1 cellular context compared by ENCODE assay signal in the genomic region with DNA sequence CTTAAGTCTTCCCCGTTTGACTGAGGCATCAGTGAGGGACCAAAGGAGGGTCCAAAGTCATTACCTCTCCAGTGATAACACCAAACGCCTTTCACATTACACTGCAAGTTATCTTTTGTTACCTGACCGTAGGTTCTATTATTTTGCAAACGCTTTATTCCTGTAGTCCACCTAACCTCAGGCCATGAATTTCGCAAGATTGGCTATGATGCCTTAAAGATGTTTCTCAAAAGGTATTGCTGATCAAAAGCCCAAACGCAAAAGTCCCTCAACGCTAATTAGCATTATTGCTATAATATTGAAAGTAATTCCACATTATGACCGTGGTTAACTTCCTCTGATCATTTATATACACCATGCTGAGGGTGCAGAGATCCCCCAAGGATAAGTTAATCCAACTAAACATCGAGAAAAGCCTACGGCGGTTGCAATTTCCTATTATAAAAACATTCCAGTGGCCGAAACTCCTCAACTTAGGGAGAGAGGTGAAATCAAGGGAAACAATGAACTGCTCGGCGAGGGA.
TF ChIP-seq lines count a peak whose summit lies in the region.

No MANE protein-coding gene starts in this region.

TF ChIP-seq in K562, 482 proteins besides CTCF, POLR2A, EP300 and RAD21 (continued from another document):
- TF ChIP-seq, protein P1, sequence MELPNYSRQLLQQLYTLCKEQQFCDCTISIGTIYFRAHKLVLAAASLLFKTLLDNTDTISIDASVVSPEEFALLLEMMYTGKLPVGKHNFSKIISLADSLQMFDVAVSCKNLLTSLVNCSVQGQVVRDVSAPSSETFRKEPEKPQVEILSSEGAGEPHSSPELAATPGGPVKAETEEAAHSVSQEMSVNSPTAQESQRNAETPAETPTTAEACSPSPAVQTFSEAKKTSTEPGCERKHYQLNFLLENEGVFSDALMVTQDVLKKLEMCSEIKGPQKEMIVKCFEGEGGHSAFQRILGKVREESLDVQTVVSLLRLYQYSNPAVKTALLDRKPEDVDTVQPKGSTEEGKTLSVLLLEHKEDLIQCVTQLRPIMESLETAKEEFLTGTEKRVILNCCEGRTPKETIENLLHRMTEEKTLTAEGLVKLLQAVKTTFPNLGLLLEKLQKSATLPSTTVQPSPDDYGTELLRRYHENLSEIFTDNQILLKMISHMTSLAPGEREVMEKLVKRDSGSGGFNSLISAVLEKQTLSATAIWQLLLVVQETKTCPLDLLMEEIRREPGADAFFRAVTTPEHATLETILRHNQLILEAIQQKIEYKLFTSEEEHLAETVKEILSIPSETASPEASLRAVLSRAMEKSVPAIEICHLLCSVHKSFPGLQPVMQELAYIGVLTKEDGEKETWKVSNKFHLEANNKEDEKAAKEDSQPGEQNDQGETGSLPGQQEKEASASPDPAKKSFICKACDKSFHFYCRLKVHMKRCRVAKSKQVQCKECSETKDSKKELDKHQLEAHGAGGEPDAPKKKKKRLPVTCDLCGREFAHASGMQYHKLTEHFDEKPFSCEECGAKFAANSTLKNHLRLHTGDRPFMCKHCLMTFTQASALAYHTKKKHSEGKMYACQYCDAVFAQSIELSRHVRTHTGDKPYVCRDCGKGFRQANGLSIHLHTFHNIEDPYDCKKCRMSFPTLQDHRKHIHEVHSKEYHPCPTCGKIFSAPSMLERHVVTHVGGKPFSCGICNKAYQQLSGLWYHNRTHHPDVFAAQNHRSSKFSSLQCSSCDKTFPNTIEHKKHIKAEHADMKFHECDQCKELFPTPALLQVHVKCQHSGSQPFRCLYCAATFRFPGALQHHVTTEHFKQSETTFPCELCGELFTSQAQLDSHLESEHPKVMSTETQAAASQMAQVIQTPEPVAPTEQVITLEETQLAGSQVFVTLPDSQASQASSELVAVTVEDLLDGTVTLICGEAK (IDR thresholded peaks at IDR 0.05) = 0 out of 2 replicates have a peak, but pooled peaks have one; percentile 9
- TF ChIP-seq, protein P1 (CRISPR knock-in tag; IDR thresholded peaks at IDR 0.05) = no peak
- TF ChIP-seq PRPF4 (IDR thresholded peaks at IDR 0.05; ENCODE audit: insufficient read depth, low read depth, low read length, poor library complexity, severe bottlenecking) (no peak), JUN (IDR thresholded peaks at IDR 0.05; ENCODE audit: borderline replicate concordance, low read depth, low read length) (no peak), JUN (CRISPR knock-in tag; IDR thresholded peaks at IDR 0.05; ENCODE audit: borderline replicate concordance) (0 out of 2 replicates have a peak, but pooled peaks have one; percentile 38), CEBPB (tag; IDR thresholded peaks at IDR 0.05) (peak; percentile 86), POLR2AphosphoS5 (IDR thresholded peaks at IDR 0.05; ENCODE audit: control insufficient read depth, insufficient read depth, low read depth, low read length) (0 out of 2 replicates have a peak, but pooled peaks have one; percentile 38), CEBPG (CRISPR knock-in tag; IDR thresholded peaks at IDR 0.05) (peak; percentile 37), CEBPG (tag; conservative IDR thresholded peaks at IDR 0.05 in 1 of 2, IDR thresholded peaks at IDR 0.05 in 1 of 2) (peak in 1 of 2 experiments; percentile 28; a peak in 1 of 4 replicates), XRCC5 (IDR thresholded peaks at IDR 0.05; ENCODE audit: low read depth, low read length) (0 out of 2 replicates have a peak, but pooled peaks have one; percentile 24), ZBED1 (IDR thresholded peaks at IDR 0.05) (0 out of 2 replicates have a peak, but pooled peaks have one; percentile 14), ZNF384 (IDR thresholded peaks at IDR 0.05; ENCODE audit: low read depth, low read length) (no peak), HDAC6 (IDR thresholded peaks at IDR 0.05; ENCODE audit: low read depth, low read length) (no peak)
